ENCODE assay signal across 9 cellular contexts in the genomic region with DNA sequence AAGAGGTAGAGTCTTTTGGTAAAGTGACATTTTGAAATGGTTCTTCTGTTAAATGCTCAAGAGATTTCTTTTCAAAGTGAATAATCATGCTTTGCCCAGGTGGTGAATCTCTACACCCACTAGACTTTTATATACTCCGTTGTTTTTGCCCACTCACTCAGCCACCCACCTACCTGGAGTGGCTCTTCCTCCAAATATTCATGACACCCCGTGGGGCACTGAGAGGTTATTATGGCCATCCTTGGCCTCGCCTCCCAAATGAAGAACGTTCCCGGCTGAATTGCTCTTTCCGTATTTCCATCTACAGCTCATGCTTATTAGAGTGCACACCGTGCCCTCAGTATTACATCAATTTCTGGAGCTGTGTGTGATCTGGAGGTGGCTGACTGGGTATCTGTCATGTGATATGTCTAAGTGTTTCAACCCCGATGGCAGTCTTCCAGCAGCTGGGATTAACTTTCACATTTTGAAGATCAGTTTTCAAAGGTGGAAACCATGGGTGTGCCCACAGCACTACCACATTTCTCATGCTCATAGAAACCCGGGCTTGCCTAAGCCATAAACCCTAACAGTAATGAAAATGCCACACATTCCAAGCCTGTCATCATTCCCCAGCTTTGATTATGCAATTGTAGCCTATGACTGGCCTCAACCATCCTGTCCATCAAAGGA.
A peak's percentile ranks its signal among the peaks of the same experiment; 100 is the strongest.
DNase-seq lines count a peak whose midpoint lies in the region; ATAC-seq and TF ChIP-seq lines count a peak whose summit lies in the region.
"Had no signal": no experiment of that assay in that cellular context is flagged by ENCODE, and none has a peak within 500 bp of the region (broad histone marks: within the 10 kb centered on the region; RNA-seq: fewer than 3 reads in every experiment).

No MANE protein-coding gene starts in this region.

- POLR2A ChIA-PET in HEK293T (lab: Yijun Ruan, JAX), result no interaction called here
- POLR2A ChIA-PET in CD8-positive, alpha-beta T cell (lab: Charles Lee), result no interaction called here

- H3K9me3 ChIP-seq in transverse colon, result no peaks in the 10 kb centered on the region
- no peaks in the 10 kb centered on the region for H3K9me3 ChIP-seq in CD8-positive, alpha-beta T cell (ENCODE audit: low read length)

- WGBS in transverse colon (ENCODE audit: low coverage in 1 of 2), 2 donors, result 70 to 73% methylated on average over 6 to 8 of the region's 9 CpGs

- peak; percentile 5 for DNase-seq in HEK293T (ENCODE audit: extremely low spot score)
- peak; percentile 6 for DNase-seq in NCI-H69 (lab: John Stamatoyannopoulos, UW)
- DNase-seq in fibroblast of peridontal ligament (ENCODE audit: extremely low read depth), result peak; percentile 81
- DNase-seq in transverse colon, result peak; percentile 52
- DNase-seq in activated CD4-positive, alpha-beta T cell treated with anti-CD3 and anti-CD28 coated beads, Interleukin-2, amount 10 ng/mL, durations not matched to agents 24 days and 14 days, result no peak
- no peak for DNase-seq in CD8-positive, alpha-beta T cell
- DNase-seq: activated CD8-positive, alpha-beta T cell treated with anti-CD3 and anti-CD28 coated beads, Interleukin-2, amount 10 ng/mL, durations not matched to agents 7 days and 5 days; natural killer cell had no signal

- no peaks in the 10 kb centered on the region for H3K4me1 Mint-ChIP-seq in activated CD4-positive, alpha-beta T cell treated with anti-CD3 and anti-CD28 coated beads, Interleukin-2, amount 10 ng/mL, durations not matched to agents 24 days and 14 days
- no peaks in the 10 kb centered on the region for H3K4me1 Mint-ChIP-seq in CD8-positive, alpha-beta T cell (ENCODE audit: low read depth)
- H3K4me1 Mint-ChIP-seq: natural killer cell had no signal

- no peaks in the 10 kb centered on the region for H3K36me3 Mint-ChIP-seq in activated CD4-positive, alpha-beta T cell treated with anti-CD3 and anti-CD28 coated beads, Interleukin-2, amount 10 ng/mL, durations not matched to agents 24 days and 14 days (ENCODE audit: low read depth)
- H3K36me3 Mint-ChIP-seq in CD8-positive, alpha-beta T cell, result no peaks in the 10 kb centered on the region

- H3K27me3 ChIP-seq in transverse colon, result no peaks in the 10 kb centered on the region
- no peaks in the 10 kb centered on the region for H3K27me3 ChIP-seq in CD8-positive, alpha-beta T cell (ENCODE audit: insufficient read depth, low read length)

- intact Hi-C loops in transverse colon (cut with DNase I; ENCODE audit: low total_unique reads), result no loop called here
- intact Hi-C loops in activated CD4-positive, alpha-beta T cell treated with anti-CD3 and anti-CD28 coated beads, Interleukin-2, amount 10 ng/mL, durations not matched to agents 24 days and 14 days (cut with micrococcal nuclease), result no loop called here
- intact Hi-C loops in CD8-positive, alpha-beta T cell (cut with DNase I, micrococcal nuclease), result no loop called here

- ATAC-seq in HG02884 (IDR thresholded peaks at IDR 0.05; ENCODE audit: unreplicated experiment), result no peak
- no peak for ATAC-seq in CD8-positive, alpha-beta T cell
- ATAC-seq: activated CD8-positive, alpha-beta T cell treated with anti-CD3 and anti-CD28 coated beads, Interleukin-2, amount 10 ng/mL, durations not matched to agents 7 days and 5 days; natural killer cell had no signal

- no peaks in the 10 kb centered on the region for H3K4me1 ChIP-seq in transverse colon
- no peaks in the 10 kb centered on the region for H3K4me1 ChIP-seq in CD8-positive, alpha-beta T cell (ENCODE audit: insufficient read depth, low read length)

- CTCF ChIA-PET in HEK293T (lab: Yijun Ruan, JAX), result no interaction called here
- CTCF ChIA-PET in CD8-positive, alpha-beta T cell (lab: Charles Lee), result no interaction called here

- H3K27ac Mint-ChIP-seq in activated CD4-positive, alpha-beta T cell treated with anti-CD3 and anti-CD28 coated beads, Interleukin-2, amount 10 ng/mL, durations not matched to agents 24 days and 14 days, result no peak overlapping the region
- H3K27ac Mint-ChIP-seq in CD8-positive, alpha-beta T cell, result no peak overlapping the region
- H3K27ac Mint-ChIP-seq: activated CD8-positive, alpha-beta T cell treated with anti-CD3 and anti-CD28 coated beads, Interleukin-2, amount 10 ng/mL, durations not matched to agents 7 days and 5 days; natural killer cell had no signal

- H3K4me3 ChIP-seq in transverse colon, result no peak overlapping the region
- no peak overlapping the region for H3K4me3 ChIP-seq in CD8-positive, alpha-beta T cell (ENCODE audit: low read depth, low read length)

- H3K27me3 Mint-ChIP-seq in activated CD4-positive, alpha-beta T cell treated with anti-CD3 and anti-CD28 coated beads, Interleukin-2, amount 10 ng/mL, durations not matched to agents 24 days and 14 days, result no peaks in the 10 kb centered on the region
- no peaks in the 10 kb centered on the region for H3K27me3 Mint-ChIP-seq in CD8-positive, alpha-beta T cell (ENCODE audit: low read depth)

- H3K4me3 Mint-ChIP-seq in activated CD4-positive, alpha-beta T cell treated with anti-CD3 and anti-CD28 coated beads, Interleukin-2, amount 10 ng/mL, durations not matched to agents 24 days and 14 days, result no peak overlapping the region
- no peak overlapping the region for H3K4me3 Mint-ChIP-seq in CD8-positive, alpha-beta T cell
- H3K4me3 Mint-ChIP-seq: activated CD8-positive, alpha-beta T cell treated with anti-CD3 and anti-CD28 coated beads, Interleukin-2, amount 10 ng/mL, durations not matched to agents 7 days and 5 days; natural killer cell had no signal

- H3K9me3 Mint-ChIP-seq in activated CD4-positive, alpha-beta T cell treated with anti-CD3 and anti-CD28 coated beads, Interleukin-2, amount 10 ng/mL, durations not matched to agents 24 days and 14 days, result no peaks in the 10 kb centered on the region
- no peaks in the 10 kb centered on the region for H3K9me3 Mint-ChIP-seq in CD8-positive, alpha-beta T cell

- in situ Hi-C loops in transverse colon (cut with MboI; ENCODE audit: low pct_ligation_motif_present in 1 of 4, low pct_unique_long_range_greater_than_20kb in 1 of 4, low sequenced_read_pairs in 3 of 4), result no loop called here

- no peak overlapping the region for H3K27ac ChIP-seq in transverse colon
- no peak overlapping the region for H3K27ac ChIP-seq in CD8-positive, alpha-beta T cell (ENCODE audit: low read depth, low read length)

- no peak for TF ChIP-seq POLR2A in transverse colon (IDR thresholded peaks at IDR 0.05)

- no peak for TF ChIP-seq EP300 in transverse colon (IDR thresholded peaks at IDR 0.05; ENCODE audit: low read depth)

- no peak for TF ChIP-seq CTCF in transverse colon (IDR thresholded peaks at IDR 0.05)
- TF ChIP-seq CTCF in CD8-positive, alpha-beta T cell (IDR thresholded peaks at IDR 0.05), result no peak

- no peaks in the 10 kb centered on the region for H3K36me3 ChIP-seq in transverse colon
- H3K36me3 ChIP-seq in CD8-positive, alpha-beta T cell (ENCODE audit: insufficient read depth, low read length), result no peaks in the 10 kb centered on the region

TF ChIP-seq in HEK293T, 16 proteins besides CTCF, POLR2A, EP300 and RAD21:
- TF ChIP-seq HDGF (IDR thresholded peaks at IDR 0.05; ENCODE audit: borderline replicate concordance) (no peak), PKNOX1 (IDR thresholded peaks at IDR 0.05) (peak; percentile 65), FOXM1 (IDR thresholded peaks at IDR 0.05; ENCODE audit: borderline replicate concordance) (no peak), FOXK2 (IDR thresholded peaks at IDR 0.05) (no peak), BHLHE40 (IDR thresholded peaks at IDR 0.05; ENCODE audit: borderline replicate concordance) (no peak)
TF ChIP-seq in HEK293T: peak in this region for 1.

Comparison
In these comparisons a context has a peak if more than half of its experiments do, and no peak if none do; other contexts are left out.
1. DNase-seq: peak in HEK293T (single experiment), NCI-H69 (single experiment), fibroblast of peridontal ligament (single experiment) and transverse colon (single experiment); none in activated CD4-positive, alpha-beta T cell treated with anti-CD3 and anti-CD28 coated beads, Interleukin-2, amount 10 ng/mL, durations not matched to agents 24 days and 14 days (single experiment) and CD8-positive, alpha-beta T cell (0 of 7).